ENCODE assay signal across 2 cellular contexts in the genomic region with DNA sequence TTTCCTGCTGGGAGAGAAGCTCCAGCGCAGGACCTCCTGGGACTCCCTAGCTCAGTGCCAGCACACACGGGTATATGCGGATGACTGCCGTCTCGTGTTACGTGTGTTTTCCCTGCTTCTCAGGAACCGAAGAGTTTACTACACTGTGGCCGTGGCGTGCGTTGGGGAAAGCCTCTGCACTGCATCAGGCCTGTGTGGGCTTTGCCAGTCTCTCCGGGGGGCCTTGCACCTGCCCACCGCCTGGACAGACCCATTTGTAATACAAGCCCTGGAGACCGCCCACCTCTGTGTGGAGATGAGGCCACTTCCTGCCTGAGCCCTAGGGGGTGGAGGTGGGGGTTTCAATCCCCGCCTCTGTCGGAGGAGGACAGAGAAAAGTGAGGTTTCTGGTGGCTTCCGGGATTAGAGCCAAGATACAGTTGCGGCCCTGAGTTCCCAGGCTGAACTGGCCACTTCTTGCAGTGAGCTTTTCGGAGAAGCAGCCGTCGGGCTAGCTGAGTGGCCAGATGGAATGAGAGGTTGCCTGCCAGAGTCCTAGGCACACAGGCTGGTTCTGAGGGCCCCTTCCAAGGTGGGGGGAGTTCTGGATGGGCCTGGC.
TF ChIP-seq lines count a peak whose summit lies in the region.

No MANE protein-coding gene starts in this region.

TF ChIP-seq in liver, 16 proteins besides CTCF, POLR2A, EP300 and RAD21 (continued from another document):
- TF ChIP-seq FOXA1 (IDR thresholded peaks at IDR 0.05): no peak
- no peak for TF ChIP-seq RXRA (IDR thresholded peaks at IDR 0.05)
- no peak for TF ChIP-seq ZBTB33 (IDR thresholded peaks at IDR 0.05)
- TF ChIP-seq TAF1 (conservative IDR thresholded peaks at IDR 0.05): no peak
TF ChIP-seq in liver: peak in this region for 0.

TF ChIP-seq in HepG2, 621 proteins besides CTCF, POLR2A, EP300 and RAD21:
- TF ChIP-seq, protein P1, sequence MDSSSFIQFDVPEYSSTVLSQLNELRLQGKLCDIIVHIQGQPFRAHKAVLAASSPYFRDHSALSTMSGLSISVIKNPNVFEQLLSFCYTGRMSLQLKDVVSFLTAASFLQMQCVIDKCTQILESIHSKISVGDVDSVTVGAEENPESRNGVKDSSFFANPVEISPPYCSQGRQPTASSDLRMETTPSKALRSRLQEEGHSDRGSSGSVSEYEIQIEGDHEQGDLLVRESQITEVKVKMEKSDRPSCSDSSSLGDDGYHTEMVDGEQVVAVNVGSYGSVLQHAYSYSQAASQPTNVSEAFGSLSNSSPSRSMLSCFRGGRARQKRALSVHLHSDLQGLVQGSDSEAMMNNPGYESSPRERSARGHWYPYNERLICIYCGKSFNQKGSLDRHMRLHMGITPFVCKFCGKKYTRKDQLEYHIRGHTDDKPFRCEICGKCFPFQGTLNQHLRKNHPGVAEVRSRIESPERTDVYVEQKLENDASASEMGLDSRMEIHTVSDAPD (CRISPR knock-in tag; IDR thresholded peaks at IDR 0.05): no peak
- TF ChIP-seq ATF2 (CRISPR knock-in tag; IDR thresholded peaks at IDR 0.05) (no peak), HNRNPL (IDR thresholded peaks at IDR 0.05; ENCODE audit: low read depth, low read length) (no peak), ZNF142 (CRISPR knock-in tag; IDR thresholded peaks at IDR 0.05) (no peak), YEATS4 (CRISPR knock-in tag; IDR thresholded peaks at IDR 0.05; ENCODE audit: borderline replicate concordance) (no peak), IRF2 (CRISPR knock-in tag; IDR thresholded peaks at IDR 0.05) (no peak), UBTF (CRISPR knock-in tag; IDR thresholded peaks at IDR 0.05) (no peak), ZFY (CRISPR knock-in tag; IDR thresholded peaks at IDR 0.05) (no peak), MAFG (CRISPR knock-in tag; IDR thresholded peaks at IDR 0.05) (no peak)
TF ChIP-seq in HepG2: peak in this region for 0.
